ENCODE assay signal across 2 cellular contexts in the genomic region with DNA sequence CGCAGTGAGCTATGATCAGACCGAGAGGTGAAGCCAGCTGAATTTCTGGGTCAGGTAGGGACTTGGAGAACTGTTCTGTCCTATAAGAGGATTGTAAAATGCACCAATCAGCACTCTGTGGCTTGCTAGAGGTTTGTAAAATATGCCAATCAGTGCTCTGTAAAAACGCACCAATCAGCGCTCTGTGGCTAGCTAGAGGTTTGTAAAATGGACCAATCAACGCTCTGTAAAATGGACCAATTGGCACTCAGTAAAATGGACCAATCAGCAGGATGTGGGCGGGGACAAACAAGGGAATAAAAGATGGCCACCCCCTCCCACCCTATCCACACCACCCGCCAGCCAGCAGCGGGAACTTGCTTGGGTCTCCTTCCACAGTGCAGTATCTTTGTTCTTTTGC.
TF ChIP-seq lines count a peak whose summit lies in the region.

No MANE protein-coding gene starts in this region.

TF ChIP-seq in HepG2, 621 proteins besides CTCF, POLR2A, EP300 and RAD21 (continues in another document):
- TF ChIP-seq, protein P1, sequence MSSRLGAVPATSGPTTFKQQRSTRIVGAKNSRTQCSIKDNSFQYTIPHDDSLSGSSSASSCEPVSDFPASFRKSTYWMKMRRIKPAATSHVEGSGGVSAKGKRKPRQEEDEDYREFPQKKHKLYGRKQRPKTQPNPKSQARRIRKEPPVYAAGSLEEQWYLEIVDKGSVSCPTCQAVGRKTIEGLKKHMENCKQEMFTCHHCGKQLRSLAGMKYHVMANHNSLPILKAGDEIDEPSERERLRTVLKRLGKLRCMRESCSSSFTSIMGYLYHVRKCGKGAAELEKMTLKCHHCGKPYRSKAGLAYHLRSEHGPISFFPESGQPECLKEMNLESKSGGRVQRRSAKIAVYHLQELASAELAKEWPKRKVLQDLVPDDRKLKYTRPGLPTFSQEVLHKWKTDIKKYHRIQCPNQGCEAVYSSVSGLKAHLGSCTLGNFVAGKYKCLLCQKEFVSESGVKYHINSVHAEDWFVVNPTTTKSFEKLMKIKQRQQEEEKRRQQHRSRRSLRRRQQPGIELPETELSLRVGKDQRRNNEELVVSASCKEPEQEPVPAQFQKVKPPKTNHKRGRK (CRISPR knock-in tag; IDR thresholded peaks at IDR 0.05) = no peak
- TF ChIP-seq ZNF883 (CRISPR knock-in tag; IDR thresholded peaks at IDR 0.05; ENCODE audit: not compliant biosample characterization) = no peak
- TF ChIP-seq GTF3A (CRISPR knock-in tag; conservative IDR thresholded peaks at IDR 0.05) = no peak
- peak; percentile 70 for TF ChIP-seq NFYB (CRISPR knock-in tag; IDR thresholded peaks at IDR 0.05)
- peak; percentile 54 for TF ChIP-seq NFYC (CRISPR knock-in tag; IDR thresholded peaks at IDR 0.05)
- TF ChIP-seq SOX13 (IDR thresholded peaks at IDR 0.05) = no peak
- no peak for TF ChIP-seq SOX13 (CRISPR knock-in tag; conservative IDR thresholded peaks at IDR 0.05 in 1 of 2, IDR thresholded peaks at IDR 0.05 in 1 of 2)
- TF ChIP-seq, protein P2, sequence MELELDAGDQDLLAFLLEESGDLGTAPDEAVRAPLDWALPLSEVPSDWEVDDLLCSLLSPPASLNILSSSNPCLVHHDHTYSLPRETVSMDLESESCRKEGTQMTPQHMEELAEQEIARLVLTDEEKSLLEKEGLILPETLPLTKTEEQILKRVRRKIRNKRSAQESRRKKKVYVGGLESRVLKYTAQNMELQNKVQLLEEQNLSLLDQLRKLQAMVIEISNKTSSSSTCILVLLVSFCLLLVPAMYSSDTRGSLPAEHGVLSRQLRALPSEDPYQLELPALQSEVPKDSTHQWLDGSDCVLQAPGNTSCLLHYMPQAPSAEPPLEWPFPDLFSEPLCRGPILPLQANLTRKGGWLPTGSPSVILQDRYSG (CRISPR knock-in tag; IDR thresholded peaks at IDR 0.05) = no peak
- no peak for TF ChIP-seq MYC (CRISPR knock-in tag; IDR thresholded peaks at IDR 0.05; ENCODE audit: borderline replicate concordance)
- TF ChIP-seq PATZ1 (CRISPR knock-in tag; IDR thresholded peaks at IDR 0.05) = no peak
- no peak for TF ChIP-seq HDAC6 (IDR thresholded peaks at IDR 0.05; ENCODE audit: low read depth, low read length)
- TF ChIP-seq, protein P3, sequence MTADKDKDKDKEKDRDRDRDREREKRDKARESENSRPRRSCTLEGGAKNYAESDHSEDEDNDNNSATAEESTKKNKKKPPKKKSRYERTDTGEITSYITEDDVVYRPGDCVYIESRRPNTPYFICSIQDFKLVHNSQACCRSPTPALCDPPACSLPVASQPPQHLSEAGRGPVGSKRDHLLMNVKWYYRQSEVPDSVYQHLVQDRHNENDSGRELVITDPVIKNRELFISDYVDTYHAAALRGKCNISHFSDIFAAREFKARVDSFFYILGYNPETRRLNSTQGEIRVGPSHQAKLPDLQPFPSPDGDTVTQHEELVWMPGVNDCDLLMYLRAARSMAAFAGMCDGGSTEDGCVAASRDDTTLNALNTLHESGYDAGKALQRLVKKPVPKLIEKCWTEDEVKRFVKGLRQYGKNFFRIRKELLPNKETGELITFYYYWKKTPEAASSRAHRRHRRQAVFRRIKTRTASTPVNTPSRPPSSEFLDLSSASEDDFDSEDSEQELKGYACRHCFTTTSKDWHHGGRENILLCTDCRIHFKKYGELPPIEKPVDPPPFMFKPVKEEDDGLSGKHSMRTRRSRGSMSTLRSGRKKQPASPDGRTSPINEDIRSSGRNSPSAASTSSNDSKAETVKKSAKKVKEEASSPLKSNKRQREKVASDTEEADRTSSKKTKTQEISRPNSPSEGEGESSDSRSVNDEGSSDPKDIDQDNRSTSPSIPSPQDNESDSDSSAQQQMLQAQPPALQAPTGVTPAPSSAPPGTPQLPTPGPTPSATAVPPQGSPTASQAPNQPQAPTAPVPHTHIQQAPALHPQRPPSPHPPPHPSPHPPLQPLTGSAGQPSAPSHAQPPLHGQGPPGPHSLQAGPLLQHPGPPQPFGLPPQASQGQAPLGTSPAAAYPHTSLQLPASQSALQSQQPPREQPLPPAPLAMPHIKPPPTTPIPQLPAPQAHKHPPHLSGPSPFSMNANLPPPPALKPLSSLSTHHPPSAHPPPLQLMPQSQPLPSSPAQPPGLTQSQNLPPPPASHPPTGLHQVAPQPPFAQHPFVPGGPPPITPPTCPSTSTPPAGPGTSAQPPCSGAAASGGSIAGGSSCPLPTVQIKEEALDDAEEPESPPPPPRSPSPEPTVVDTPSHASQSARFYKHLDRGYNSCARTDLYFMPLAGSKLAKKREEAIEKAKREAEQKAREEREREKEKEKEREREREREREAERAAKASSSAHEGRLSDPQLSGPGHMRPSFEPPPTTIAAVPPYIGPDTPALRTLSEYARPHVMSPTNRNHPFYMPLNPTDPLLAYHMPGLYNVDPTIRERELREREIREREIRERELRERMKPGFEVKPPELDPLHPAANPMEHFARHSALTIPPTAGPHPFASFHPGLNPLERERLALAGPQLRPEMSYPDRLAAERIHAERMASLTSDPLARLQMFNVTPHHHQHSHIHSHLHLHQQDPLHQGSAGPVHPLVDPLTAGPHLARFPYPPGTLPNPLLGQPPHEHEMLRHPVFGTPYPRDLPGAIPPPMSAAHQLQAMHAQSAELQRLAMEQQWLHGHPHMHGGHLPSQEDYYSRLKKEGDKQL (CRISPR knock-in tag; IDR thresholded peaks at IDR 0.05; ENCODE audit: low read depth) = no peak
- no peak for TF ChIP-seq ZNF660 (CRISPR knock-in tag; IDR thresholded peaks at IDR 0.05; ENCODE audit: borderline replicate concordance, low read depth)
- no peak for TF ChIP-seq ZNF333 (CRISPR knock-in tag; IDR thresholded peaks at IDR 0.05; ENCODE audit: borderline replicate concordance)
- no peak for TF ChIP-seq ZNF709 (CRISPR knock-in tag; IDR thresholded peaks at IDR 0.05)
- no peak for TF ChIP-seq PTBP1 (IDR thresholded peaks at IDR 0.05; ENCODE audit: low read depth, low read length, poor library complexity, severe bottlenecking)
- peak; percentile 9 to 25; a peak in 1 of 4 replicates for TF ChIP-seq MAFK (conservative IDR thresholded peaks at IDR 0.05 in 1 of 2, IDR thresholded peaks at IDR 0.05 in 1 of 2; ENCODE audit: low read length in 2 of 2)

TF ChIP-seq in K562, 482 proteins besides CTCF, POLR2A, EP300 and RAD21 (continues in another document):
- TF ChIP-seq, protein P4, sequence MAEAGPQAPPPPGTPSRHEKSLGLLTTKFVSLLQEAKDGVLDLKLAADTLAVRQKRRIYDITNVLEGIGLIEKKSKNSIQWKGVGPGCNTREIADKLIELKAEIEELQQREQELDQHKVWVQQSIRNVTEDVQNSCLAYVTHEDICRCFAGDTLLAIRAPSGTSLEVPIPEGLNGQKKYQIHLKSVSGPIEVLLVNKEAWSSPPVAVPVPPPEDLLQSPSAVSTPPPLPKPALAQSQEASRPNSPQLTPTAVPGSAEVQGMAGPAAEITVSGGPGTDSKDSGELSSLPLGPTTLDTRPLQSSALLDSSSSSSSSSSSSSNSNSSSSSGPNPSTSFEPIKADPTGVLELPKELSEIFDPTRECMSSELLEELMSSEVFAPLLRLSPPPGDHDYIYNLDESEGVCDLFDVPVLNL (CRISPR knock-in tag; IDR thresholded peaks at IDR 0.05; ENCODE audit: low read depth) = no peak
- TF ChIP-seq, protein P5, sequence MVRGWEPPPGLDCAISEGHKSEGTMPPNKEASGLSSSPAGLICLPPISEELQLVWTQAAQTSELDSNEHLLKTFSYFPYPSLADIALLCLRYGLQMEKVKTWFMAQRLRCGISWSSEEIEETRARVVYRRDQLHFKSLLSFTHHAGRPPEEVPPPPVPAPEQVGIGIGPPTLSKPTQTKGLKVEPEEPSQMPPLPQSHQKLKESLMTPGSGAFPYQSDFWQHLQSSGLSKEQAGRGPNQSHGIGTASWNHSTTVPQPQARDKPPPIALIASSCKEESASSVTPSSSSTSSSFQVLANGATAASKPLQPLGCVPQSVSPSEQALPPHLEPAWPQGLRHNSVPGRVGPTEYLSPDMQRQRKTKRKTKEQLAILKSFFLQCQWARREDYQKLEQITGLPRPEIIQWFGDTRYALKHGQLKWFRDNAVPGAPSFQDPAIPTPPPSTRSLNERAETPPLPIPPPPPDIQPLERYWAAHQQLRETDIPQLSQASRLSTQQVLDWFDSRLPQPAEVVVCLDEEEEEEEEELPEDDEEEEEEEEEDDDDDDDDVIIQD (CRISPR knock-in tag; IDR thresholded peaks at IDR 0.05) = no peak
- TF ChIP-seq, protein P6, sequence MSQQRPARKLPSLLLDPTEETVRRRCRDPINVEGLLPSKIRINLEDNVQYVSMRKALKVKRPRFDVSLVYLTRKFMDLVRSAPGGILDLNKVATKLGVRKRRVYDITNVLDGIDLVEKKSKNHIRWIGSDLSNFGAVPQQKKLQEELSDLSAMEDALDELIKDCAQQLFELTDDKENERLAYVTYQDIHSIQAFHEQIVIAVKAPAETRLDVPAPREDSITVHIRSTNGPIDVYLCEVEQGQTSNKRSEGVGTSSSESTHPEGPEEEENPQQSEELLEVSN (IDR thresholded peaks at IDR 0.05; ENCODE audit: borderline replicate concordance in 1 of 2, extremely low read depth in 1 of 2, insufficient read depth in 1 of 2, insufficient read length in 1 of 2, low read depth in 1 of 2, low read length in 1 of 2, poor library complexity in 1 of 2, severe bottlenecking in 1 of 2) = no peak
- TF ChIP-seq C11orf30 (IDR thresholded peaks at IDR 0.05; ENCODE audit: low read depth) = no peak
- TF ChIP-seq, protein P7, sequence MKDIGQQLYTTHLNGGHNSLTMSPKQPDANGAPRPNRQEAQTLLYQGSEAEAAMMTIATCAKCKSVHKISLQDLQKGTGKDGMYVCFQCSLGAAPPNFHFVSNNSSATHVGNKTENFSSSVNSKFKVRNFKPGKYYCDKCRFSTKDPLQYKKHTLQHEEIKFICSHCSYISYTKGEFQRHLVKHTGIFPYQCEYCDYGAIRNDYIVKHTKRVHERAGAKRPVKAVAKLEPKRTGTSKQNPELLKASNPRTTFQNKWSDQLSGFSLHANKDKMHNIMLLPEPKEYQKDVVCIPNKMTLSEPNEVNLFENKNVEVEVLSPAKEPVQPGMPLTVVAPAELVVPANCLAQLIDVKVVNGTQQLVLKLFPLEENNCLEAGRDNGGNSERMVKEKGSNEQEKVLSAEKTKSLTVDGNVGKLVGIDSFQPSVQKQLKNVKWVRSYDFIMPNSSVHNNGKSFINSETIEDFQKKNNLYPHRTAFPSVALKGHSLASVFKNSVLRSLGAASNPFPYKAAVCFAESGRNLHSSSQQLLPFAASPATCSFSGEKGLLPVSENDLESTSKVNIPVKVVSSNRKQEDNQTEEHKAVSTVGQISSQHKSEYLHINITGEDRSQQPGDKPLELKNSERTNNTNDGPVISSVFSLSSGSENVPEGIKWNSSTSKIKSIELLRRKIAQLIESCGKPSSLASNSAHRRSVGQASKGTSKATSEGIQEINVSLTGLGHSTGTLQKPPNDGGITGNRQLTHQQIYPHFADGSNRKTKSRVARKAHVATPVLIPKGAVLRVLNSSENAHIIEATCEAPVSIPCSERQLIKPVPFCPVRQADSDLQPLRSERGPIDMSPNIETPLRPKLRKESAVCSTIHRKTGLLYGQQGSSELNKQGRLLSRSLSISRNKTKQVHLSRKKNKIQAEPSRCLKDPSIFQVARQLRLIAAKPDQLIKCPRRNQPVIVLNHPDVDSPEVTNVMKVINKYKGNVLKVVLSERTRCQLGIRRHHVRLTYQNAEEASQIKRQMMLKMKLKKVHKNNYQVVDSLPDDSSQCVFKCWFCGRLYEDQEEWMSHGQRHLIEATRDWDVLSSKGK (CRISPR knock-in tag; IDR thresholded peaks at IDR 0.05) = no peak
- no peak for TF ChIP-seq FOXA1 (IDR thresholded peaks at IDR 0.05; ENCODE audit: borderline replicate concordance)
- no peak for TF ChIP-seq ETS1 (conservative IDR thresholded peaks at IDR 0.05; ENCODE audit: control insufficient read depth, low read depth, low read length)
- peak; percentile 58 for TF ChIP-seq ASH1L (IDR thresholded peaks at IDR 0.05; ENCODE audit: borderline replicate concordance, low read depth, partially characterized antibody)
- TF ChIP-seq ZNF316 (IDR thresholded peaks at IDR 0.05) = peak; percentile 20; the same call in 1 of the 2 replicates
- no peak for TF ChIP-seq SIN3A (IDR thresholded peaks at IDR 0.05; ENCODE audit: borderline replicate concordance in 2 of 2, control insufficient read depth in 1 of 2, low read depth in 2 of 2, low read length in 2 of 2)
- 0 out of 2 replicates have a peak, but pooled peaks have one; percentile 42 for TF ChIP-seq ZBTB33 (CRISPR knock-in tag; IDR thresholded peaks at IDR 0.05)
- no peak for TF ChIP-seq GTF2E2 (tag; IDR thresholded peaks at IDR 0.05)
- TF ChIP-seq ERF (CRISPR knock-in tag; IDR thresholded peaks at IDR 0.05) = no peak
- no peak for TF ChIP-seq ZNF707 (CRISPR knock-in tag; conservative IDR thresholded peaks at IDR 0.05)
- TF ChIP-seq HMBOX1 (IDR thresholded peaks at IDR 0.05) = no peak
- TF ChIP-seq ZZZ3 (IDR thresholded peaks at IDR 0.05) = no peak
- TF ChIP-seq GATAD2B (IDR thresholded peaks at IDR 0.05; ENCODE audit: borderline replicate concordance) = no peak
- no peak for TF ChIP-seq MEF2A (IDR thresholded peaks at IDR 0.05; ENCODE audit: control insufficient read depth, low read depth, low read length)
